In genomic region chr3:177357352-177358084, GRCh38 we compare ENCODE assay signal across 8 cellular contexts.
A peak's percentile ranks its signal among the peaks of the same experiment; 100 is the strongest.
DNase-seq lines count a peak whose midpoint lies in the region; ATAC-seq and TF ChIP-seq lines count a peak whose summit lies in the region.

No MANE protein-coding gene starts in this region.

- peaks cover 2% of the 10 kb centered on the region for H3K9me3 Mint-ChIP-seq in activated CD8-positive, alpha-beta T cell treated with anti-CD3 and anti-CD28 coated beads for 36 hours

- H3K27me3 ChIP-seq in heart left ventricle (no peaks in the 10 kb centered on the region), osteoblast (ENCODE audit: insufficient read depth, low read length) (no peaks in the 10 kb centered on the region)

- H2AFZ ChIP-seq in osteoblast (ENCODE audit: low read length) = peak overlapping the region; percentile 84

- H3K27ac Mint-ChIP-seq in activated CD8-positive, alpha-beta T cell treated with anti-CD3 and anti-CD28 coated beads for 36 hours = peak overlapping the region; percentile 96

- 9 to 20% (median 11%) methylated on average over 5 of the region's 5 CpGs for WGBS in heart left ventricle, 4 donors

- H3K36me3 Mint-ChIP-seq in activated CD8-positive, alpha-beta T cell treated with anti-CD3 and anti-CD28 coated beads for 36 hours (ENCODE audit: low read depth) = no peaks in the 10 kb centered on the region

- peak in 3 of 4 donors; percentile 44 to 54 (median 45) for ATAC-seq in heart left ventricle
- ATAC-seq in activated CD8-positive, alpha-beta T cell treated with anti-CD3 and anti-CD28 coated beads for 36 hours = no peak

- CTCF ChIA-PET in activated CD8-positive, alpha-beta T cell treated with anti-CD3 and anti-CD28 coated beads for 36 hours (lab: Charles Lee) = interaction anchor here (1.0 to 1.2 kb wide), 2 partner anchors 159 to 306 kb away, joined by 3 read pairs; no protein-coding TSS in a partner anchor

- TF ChIP-seq POLR2A in heart left ventricle (IDR thresholded peaks at IDR 0.05) = no peak

- no peaks in the 10 kb centered on the region for H3K79me2 ChIP-seq in osteoblast (ENCODE audit: insufficient read depth, low read length)

- H3K4me3 Mint-ChIP-seq in activated CD8-positive, alpha-beta T cell treated with anti-CD3 and anti-CD28 coated beads for 36 hours = peak overlapping the region; percentile 65

- POLR2A ChIA-PET in activated CD8-positive, alpha-beta T cell treated with anti-CD3 and anti-CD28 coated beads for 36 hours (lab: Charles Lee) = interaction anchor here (1.5 to 5.2 kb wide), 4 partner anchors 10 to 318 kb away, joined by 3 to 111 read pairs (median 9); partner anchors contain the start of gene TBL1XR1

- DNase-seq in heart left ventricle (peak in 4 of 5 donors; percentile 30 to 63 (median 40)), cardiac septum (ENCODE audit: low spot score) (no peak), NCI-H2029 (lab: John Stamatoyannopoulos, UW) (peak; percentile 73), fibroblast of villous mesenchyme (ENCODE audit: low read depth) (peak; percentile 77), osteoblast (ENCODE audit: insufficient read length, low spot score, missing footprints) (peak; percentile 90), NCI-H2107 treated with DMSO at 0.1 percent for 48 hours (lab: John Stamatoyannopoulos, UW; ENCODE audit: unreplicated experiment) (no peak), cortex of kidney (lab: John Stamatoyannopoulos, UW) (no peak)
- peak; percentile 29 for DNase-seq in activated CD8-positive, alpha-beta T cell treated with anti-CD3 and anti-CD28 coated beads for 36 hours

- H3K27ac ChIP-seq in heart left ventricle (peak overlapping the region; percentile 73 to 95 (median 91)), osteoblast (ENCODE audit: low read depth, low read length) (peak overlapping the region; percentile 94)

- intact Hi-C loops in heart left ventricle (cut with DNase I) = loop anchor here in 8 of 10 donors (1.0 to 10.0 kb wide), 12 partner anchors 12 to 1030 kb away; partner anchors contain the start of gene TBL1XR1 (in 3 of the 8)
- intact Hi-C loops in cardiac septum (cut with DNase I) = loop anchor here (1.0 to 5.0 kb wide), 8 partner anchors 12 to 965 kb away; no protein-coding TSS in a partner anchor
- intact Hi-C loops in activated CD8-positive, alpha-beta T cell treated with anti-CD3 and anti-CD28 coated beads for 36 hours (cut with micrococcal nuclease) = loop anchor here (1.0 to 5.0 kb wide), 2 partner anchors 19 to 40 kb away; no protein-coding TSS in a partner anchor

- H3K4me3 ChIP-seq in heart left ventricle = peak overlapping the region in 11 of 12 donors; percentile 4 to 57 (median 31)
- H3K4me3 ChIP-seq in fibroblast of villous mesenchyme (ENCODE audit: low read depth, low read length) = no peak overlapping the region
- peak overlapping the region; percentile 50 for H3K4me3 ChIP-seq in osteoblast (ENCODE audit: insufficient read depth, low read length)

- TF ChIP-seq CTCF in heart left ventricle (IDR thresholded peaks at IDR 0.05) (peak in 1 of 12 donors; percentile 13), fibroblast of villous mesenchyme (IDR thresholded peaks at IDR 0.05; ENCODE audit: insufficient read depth, low read depth, low read length) (no peak), osteoblast (IDR thresholded peaks at IDR 0.05; ENCODE audit: extremely low read depth, low read depth, low read length) (peak; percentile 8)
- TF ChIP-seq CTCF in activated CD8-positive, alpha-beta T cell treated with anti-CD3 and anti-CD28 coated beads for 36 hours (IDR thresholded peaks at IDR 0.05) = no peak

- H3K4me1 Mint-ChIP-seq in activated CD8-positive, alpha-beta T cell treated with anti-CD3 and anti-CD28 coated beads for 36 hours (ENCODE audit: low read depth) = peaks cover 60% of the 10 kb centered on the region

- peaks cover 11 to 69% (median 57%) of the 10 kb centered on the region in 12 donors for H3K4me1 ChIP-seq in heart left ventricle
- peaks cover 42% of the 10 kb centered on the region for H3K4me1 ChIP-seq in osteoblast (ENCODE audit: insufficient read depth, low read length)

- peak overlapping the region; percentile 79 for H3K4me2 ChIP-seq in osteoblast (ENCODE audit: insufficient read depth, low read length)

- H3K36me3 ChIP-seq in heart left ventricle (no peaks in the 10 kb centered on the region), osteoblast (ENCODE audit: insufficient read depth, low read length) (no peaks in the 10 kb centered on the region)

- H4K20me1 ChIP-seq in osteoblast (ENCODE audit: insufficient read depth, low read length) = no peaks in the 10 kb centered on the region

- H3K9me3 ChIP-seq in heart left ventricle = no peaks in the 10 kb centered on the region
- H3K9me3 ChIP-seq in osteoblast (ENCODE audit: low read depth, low read length) = no peaks in the 10 kb centered on the region

- H3K27me3 Mint-ChIP-seq in activated CD8-positive, alpha-beta T cell treated with anti-CD3 and anti-CD28 coated beads for 36 hours = no peaks in the 10 kb centered on the region

Comparison
In these comparisons a context has a peak if more than half of its experiments do, and no peak if none do; other contexts are left out.
1. DNase-seq: peak in heart left ventricle (4 of 5), NCI-H2029 (single experiment), activated CD8-positive, alpha-beta T cell treated with anti-CD3 and anti-CD28 coated beads for 36 hours (single experiment), fibroblast of villous mesenchyme (single experiment) and osteoblast (single experiment); none in cardiac septum (single experiment), NCI-H2107 treated with DMSO at 0.1 percent for 48 hours (single experiment) and cortex of kidney (single experiment).